In the genomic region with DNA sequence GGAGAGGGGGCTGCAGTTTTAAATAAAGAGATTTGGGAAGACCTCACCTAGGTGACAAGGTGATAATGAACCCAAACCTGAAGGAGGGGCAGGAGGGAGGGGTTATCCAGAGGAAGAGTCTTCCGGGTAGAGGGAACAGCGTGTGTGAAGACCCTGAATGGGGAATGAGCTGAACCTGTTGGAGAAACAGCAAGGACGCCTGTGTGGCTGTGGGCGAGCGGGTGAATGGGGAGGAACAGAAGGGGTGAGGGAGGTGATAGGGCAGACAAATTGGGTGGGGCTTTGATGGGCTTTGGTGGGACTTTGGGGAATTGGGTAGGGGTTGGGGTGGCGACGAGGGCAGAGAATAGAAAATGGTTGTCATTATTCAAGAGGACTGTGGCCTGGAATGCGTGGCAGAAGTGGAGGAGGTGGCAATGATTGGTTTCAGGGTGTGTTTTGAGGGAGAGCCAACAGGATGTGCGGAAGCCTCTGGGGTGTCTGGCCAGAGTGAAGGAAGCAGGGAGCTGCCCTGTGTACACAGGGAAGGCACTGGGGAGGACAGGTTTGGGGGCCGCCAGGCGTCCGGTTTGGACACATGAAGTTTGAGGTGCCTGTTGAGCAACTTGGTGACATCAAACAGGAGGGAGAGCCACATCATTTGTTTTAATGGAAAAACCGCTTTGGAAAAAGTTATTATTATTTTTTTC, we compare ENCODE assay signal across 19 cellular contexts.
"Had no signal": no experiment of that assay in that cellular context is flagged by ENCODE, and none has a peak within 500 bp of the region (broad histone marks: within the 10 kb centered on the region; RNA-seq: fewer than 3 reads in every experiment).

No MANE protein-coding gene starts in this region.

- H3K27ac Mint-ChIP-seq: activated CD4-positive, alpha-beta memory T cell treated with anti-CD3 and anti-CD28 coated beads, Interleukin-2, amount 10 ng/mL, durations not matched to agents 7 days and 5 days; activated CD8-positive, alpha-beta memory T cell treated with anti-CD3 and anti-CD28 coated beads, Interleukin-2, amount 10 ng/mL, durations not matched to agents 7 days and 5 days; activated T-helper 2 cell treated with anti-CD3 and anti-CD28 coated beads, Interferon-gamma antibody, Interleukin-2, Interleukin-4, amounts not matched to agents 10 μg/mL and 5 μg/mL and 100 μg/mL, durations not matched to agents 14 hours and 24 hours and 36 hours; stimulated activated memory B cell treated with anti-CD40 and anti-IgM and Interleukin-4, amounts not matched to agents 10 μg/mL and 1 μg/mL and 100 μg/mL, for 72 hours; T-helper 1 cell treated with Interleukin-12 subunit alpha and Interleukin-12 subunit beta and Interleukin-4 antibody, amounts not matched to agents 30 μg/mL and 1 μg/mL, for 36 hours; WTC11 had no signal

- H3K4me3 Mint-ChIP-seq: activated CD4-positive, alpha-beta memory T cell treated with anti-CD3 and anti-CD28 coated beads, Interleukin-2, amount 10 ng/mL, durations not matched to agents 7 days and 5 days; activated CD8-positive, alpha-beta memory T cell treated with anti-CD3 and anti-CD28 coated beads, Interleukin-2, amount 10 ng/mL, durations not matched to agents 7 days and 5 days; stimulated activated memory B cell treated with anti-CD40 and anti-IgM and Interleukin-4, amounts not matched to agents 10 μg/mL and 1 μg/mL and 100 μg/mL, for 72 hours; T-helper 1 cell treated with Interleukin-12 subunit alpha and Interleukin-12 subunit beta and Interleukin-4 antibody, amounts not matched to agents 30 μg/mL and 1 μg/mL, for 36 hours; WTC11 had no signal

- H3K9me3 ChIP-seq: breast epithelium, gastrocnemius medialis, heart left ventricle, pancreas, sigmoid colon, SJCRH30 had no signal

- DNase-seq: activated CD4-positive, alpha-beta memory T cell treated with anti-CD3 and anti-CD28 coated beads, Interleukin-2, amount 10 ng/mL, durations not matched to agents 7 days and 5 days; activated CD4-positive, alpha-beta T cell treated with anti-CD3 and anti-CD28 coated beads for 48 hours; activated CD8-positive, alpha-beta memory T cell treated with anti-CD3 and anti-CD28 coated beads, Interleukin-2, amount 10 ng/mL, durations not matched to agents 7 days and 5 days; activated naive CD4-positive, alpha-beta T cell treated with Interleukin-2 at 50 U/mL for 16 hours; activated T-cell treated with anti-CD3 and anti-CD28 coated beads, Interleukin-2, amount 50 U/mL, for 1 hour; cortex of kidney; effector CD4-positive, alpha-beta T cell; gastrocnemius medialis; kidney glomerular epithelial cell; sigmoid colon; SJCRH30; stimulated activated CD4-positive, alpha-beta T cell treated with anti-CD3 and anti-CD28 coated beads, Interleukin-4, amount 100 ng/mL, for 24 hours had no signal

- H3K36me3 Mint-ChIP-seq: activated CD8-positive, alpha-beta memory T cell treated with anti-CD3 and anti-CD28 coated beads, Interleukin-2, amount 10 ng/mL, durations not matched to agents 7 days and 5 days; stimulated activated memory B cell treated with anti-CD40 and anti-IgM and Interleukin-4, amounts not matched to agents 10 μg/mL and 1 μg/mL and 100 μg/mL, for 72 hours; WTC11 had no signal

- H3K36me3 ChIP-seq: breast epithelium, gastrocnemius medialis, heart left ventricle, pancreas, sigmoid colon, SJCRH30 had no signal

- H3K27me3 ChIP-seq: breast epithelium, gastrocnemius medialis, heart left ventricle, pancreas, sigmoid colon had no signal

- H3K9me3 Mint-ChIP-seq: activated CD4-positive, alpha-beta memory T cell treated with anti-CD3 and anti-CD28 coated beads, Interleukin-2, amount 10 ng/mL, durations not matched to agents 7 days and 5 days; activated T-helper 2 cell treated with anti-CD3 and anti-CD28 coated beads, Interferon-gamma antibody, Interleukin-2, Interleukin-4, amounts not matched to agents 10 μg/mL and 5 μg/mL and 100 μg/mL, durations not matched to agents 14 hours and 24 hours and 36 hours; stimulated activated memory B cell treated with anti-CD40 and anti-IgM and Interleukin-4, amounts not matched to agents 10 μg/mL and 1 μg/mL and 100 μg/mL, for 72 hours; T-helper 1 cell treated with Interleukin-12 subunit alpha and Interleukin-12 subunit beta and Interleukin-4 antibody, amounts not matched to agents 30 μg/mL and 1 μg/mL, for 36 hours; WTC11 had no signal

- H3K27ac ChIP-seq: breast epithelium, gastrocnemius medialis, heart left ventricle, pancreas, SJCRH30 had no signal

- H3K4me1 Mint-ChIP-seq: activated CD4-positive, alpha-beta memory T cell treated with anti-CD3 and anti-CD28 coated beads, Interleukin-2, amount 10 ng/mL, durations not matched to agents 7 days and 5 days had no signal

- H3K4me3 ChIP-seq: breast epithelium, gastrocnemius medialis, heart left ventricle, pancreas, sigmoid colon, SJCRH30 had no signal

- ATAC-seq: activated CD8-positive, alpha-beta memory T cell treated with anti-CD3 and anti-CD28 coated beads, Interleukin-2, amount 10 ng/mL, durations not matched to agents 7 days and 5 days; gastrocnemius medialis; heart left ventricle; pancreas; stimulated activated memory B cell treated with anti-CD40 and anti-IgM and Interleukin-4, amounts not matched to agents 10 μg/mL and 1 μg/mL and 100 μg/mL, for 72 hours; WTC11 had no signal

- H3K4me1 ChIP-seq: SJCRH30 had no signal

- H3K27me3 Mint-ChIP-seq: activated CD4-positive, alpha-beta memory T cell treated with anti-CD3 and anti-CD28 coated beads, Interleukin-2, amount 10 ng/mL, durations not matched to agents 7 days and 5 days; activated CD8-positive, alpha-beta memory T cell treated with anti-CD3 and anti-CD28 coated beads, Interleukin-2, amount 10 ng/mL, durations not matched to agents 7 days and 5 days; stimulated activated memory B cell treated with anti-CD40 and anti-IgM and Interleukin-4, amounts not matched to agents 10 μg/mL and 1 μg/mL and 100 μg/mL, for 72 hours had no signal
